In genomic region chr2:133766164-133766832, GRCh38 we compare ENCODE assay signal across 27 cellular contexts.
DNase-seq lines count a peak whose midpoint lies in the region; ATAC-seq and TF ChIP-seq lines count a peak whose summit lies in the region.
"Had no signal": no experiment of that assay in that cellular context is flagged by ENCODE, and none has a peak within 500 bp of the region (broad histone marks: within the 10 kb centered on the region; RNA-seq: fewer than 3 reads in every experiment).

No MANE protein-coding gene starts in this region.

- H2AFZ ChIP-seq in IMR-90 (replicated peaks; ENCODE audit: low read length, poor library complexity), result no peak overlapping the region

- no peak overlapping the region for H2AK9ac ChIP-seq in IMR-90 (replicated peaks; ENCODE audit: low read depth, low read length, poor library complexity)

- intact Hi-C loops in IMR-90 (cut with micrococcal nuclease), result no loop called here
- intact Hi-C loops in heart left ventricle (cut with DNase I), result loop anchor here in 3 of 10 donors (5.0 kb wide), 2 partner anchors 89 to 189 kb away; no protein-coding TSS in a partner anchor
- intact Hi-C loops in left lung (cut with DNase I), result no loop called here

- no peak overlapping the region for H3K4me3 Mint-ChIP-seq in activated T-cell treated with anti-CD3 and anti-CD28 coated beads, Interleukin-2, amount 50 U/mL, for 4 hours
- H3K4me3 Mint-ChIP-seq: activated CD8-positive, alpha-beta T cell treated with anti-CD3 and anti-CD28 coated beads, Interleukin-2, amount 10 ng/mL, durations not matched to agents 7 days and 5 days; activated naive CD4-positive, alpha-beta T cell treated with anti-CD3 and anti-CD28 coated beads, Interleukin-2, amount 50 U/mL, for 24 hours; CD14-positive monocyte; mesothelial cell of epicardium; stimulated activated memory B cell treated with anti-CD40 and anti-IgM and Interleukin-4, amounts not matched to agents 10 μg/mL and 1 μg/mL and 100 μg/mL, for 72 hours had no signal

- peak overlapping the region; percentile 93; the same call in 2 of the 3 replicates for H2BK15ac ChIP-seq in IMR-90 (ENCODE audit: low read depth, low read length)

- POLR2A ChIA-PET in IMR-90 (lab: Charles Lee; ENCODE audit: unreplicated experiment), result interaction anchor here (0.6 kb wide), 1 partner anchor 95 kb away, joined by 3 read pairs; no protein-coding TSS in a partner anchor

- no peaks in the 10 kb centered on the region for H3K27me3 Mint-ChIP-seq in activated T-cell treated with anti-CD3 and anti-CD28 coated beads, Interleukin-2, amount 50 U/mL, for 4 hours (ENCODE audit: low read depth)
- H3K27me3 Mint-ChIP-seq: stimulated activated memory B cell treated with anti-CD40 and anti-IgM and Interleukin-4, amounts not matched to agents 10 μg/mL and 1 μg/mL and 100 μg/mL, for 72 hours had no signal

- H3K9me3 Mint-ChIP-seq in activated T-cell treated with anti-CD3 and anti-CD28 coated beads, Interleukin-2, amount 50 U/mL, for 4 hours, result no peaks in the 10 kb centered on the region
- H3K9me3 Mint-ChIP-seq: stimulated activated memory B cell treated with anti-CD40 and anti-IgM and Interleukin-4, amounts not matched to agents 10 μg/mL and 1 μg/mL and 100 μg/mL, for 72 hours had no signal

- no peaks in the 10 kb centered on the region for H3K4me1 Mint-ChIP-seq in activated T-cell treated with anti-CD3 and anti-CD28 coated beads, Interleukin-2, amount 50 U/mL, for 4 hours (ENCODE audit: low read depth)
- H3K4me1 Mint-ChIP-seq: activated naive CD4-positive, alpha-beta T cell treated with anti-CD3 and anti-CD28 coated beads, Interleukin-2, amount 50 U/mL, for 24 hours; CD14-positive monocyte; mesothelial cell of epicardium; stimulated activated memory B cell treated with anti-CD40 and anti-IgM and Interleukin-4, amounts not matched to agents 10 μg/mL and 1 μg/mL and 100 μg/mL, for 72 hours had no signal

- H3K36me3 ChIP-seq in IMR-90 (ENCODE audit: control insufficient read depth, insufficient read depth, low read length) (no peaks in the 10 kb centered on the region), heart left ventricle (no peaks in the 10 kb centered on the region), left lung (no peaks in the 10 kb centered on the region), SJCRH30 (no peaks in the 10 kb centered on the region)
- H3K36me3 ChIP-seq: colonic mucosa, gastrocnemius medialis, upper lobe of right lung, WERI-Rb-1 had no signal

- no peak for TF ChIP-seq CTCF in IMR-90 (conservative IDR thresholded peaks at IDR 0.05; ENCODE audit: low read depth, low read length)
- no peak for TF ChIP-seq CTCF in heart left ventricle (IDR thresholded peaks at IDR 0.05)
- no peak for TF ChIP-seq CTCF in left lung (IDR thresholded peaks at IDR 0.05)

- peak overlapping the region; percentile 53; the same call in 1 of the 2 replicates for H3K18ac ChIP-seq in IMR-90 (ENCODE audit: low read depth, low read length)

- peaks cover 7% of the 10 kb centered on the region; the same call in 1 of the 2 replicates for H3K9me1 ChIP-seq in IMR-90 (ENCODE audit: insufficient read depth, low read length)

- H3K36me3 Mint-ChIP-seq in activated T-cell treated with anti-CD3 and anti-CD28 coated beads, Interleukin-2, amount 50 U/mL, for 4 hours (ENCODE audit: insufficient read depth), result no peaks in the 10 kb centered on the region
- H3K36me3 Mint-ChIP-seq: activated naive CD4-positive, alpha-beta T cell treated with anti-CD3 and anti-CD28 coated beads, Interleukin-2, amount 50 U/mL, for 24 hours; CD14-positive monocyte; mesothelial cell of epicardium; stimulated activated memory B cell treated with anti-CD40 and anti-IgM and Interleukin-4, amounts not matched to agents 10 μg/mL and 1 μg/mL and 100 μg/mL, for 72 hours had no signal

- H3K23ac ChIP-seq in IMR-90 (ENCODE audit: low read depth, low read length), result no peak overlapping the region

- H4K8ac ChIP-seq in IMR-90 (ENCODE audit: low read depth in 2 of 2, low read length in 2 of 2), result peak overlapping the region; percentile 39 to 78

- H4K91ac ChIP-seq in IMR-90 (ENCODE audit: insufficient read depth, low read depth, low read length), result peak overlapping the region; percentile 68; the same call in 1 of the 2 replicates

- no peak overlapping the region for H3K4me2 ChIP-seq in IMR-90 (ENCODE audit: low read depth, low read length)
- H3K4me2 ChIP-seq: KMS-11 had no signal

- peak overlapping the region; percentile 9 for H2BK5ac ChIP-seq in IMR-90 (ENCODE audit: low read depth, low read length, poor library complexity, severe bottlenecking)

- peak overlapping the region; percentile 69; the same call in 1 of the 2 replicates for H2AK5ac ChIP-seq in IMR-90 (ENCODE audit: low read depth, low read length)

- 0 out of 2 replicates have a peak overlapping the region, but pooled peaks have one; percentile 40 for H3K27ac ChIP-seq in IMR-90 (ENCODE audit: insufficient read depth, low read length)
- H3K27ac ChIP-seq in heart left ventricle, result peak overlapping the region in 11 of 12 donors; percentile 20 to 80 (median 68)
- no peak overlapping the region for H3K27ac ChIP-seq in left lung
- peak overlapping the region; percentile 17 for H3K27ac ChIP-seq in substantia nigra (ENCODE audit: low read depth, low read length, poor library complexity, severe bottlenecking)
- no peak overlapping the region for H3K27ac ChIP-seq in SJCRH30
- H3K27ac ChIP-seq: colonic mucosa, gastrocnemius medialis, HL-60, KMS-11, skin epidermis, upper lobe of right lung, WERI-Rb-1 had no signal

- H3K79me1 ChIP-seq in IMR-90 (ENCODE audit: low read depth in 1 of 2, low read length in 2 of 2), result no peaks in the 10 kb centered on the region

- no peak for TF ChIP-seq RAD21 in IMR-90 (IDR thresholded peaks at IDR 0.05; ENCODE audit: low read length)

- no TSS peak for BruUV-seq in IMR-90 (replicated peaks; lab: Mats Ljungman, UMichigan)

- dilution Hi-C loops in IMR-90 (cut with HindIII; ENCODE audit: low sequenced_read_pairs, unreplicated experiment), result no loop called here

- H3K14ac ChIP-seq in IMR-90 (replicated peaks; ENCODE audit: low read depth, low read length), result peak overlapping the region; percentile 87; the same call in 1 of the 2 replicates

- H3K9me3 ChIP-seq in IMR-90 (ENCODE audit: control insufficient read depth, insufficient read depth, low read length) (peaks cover 4% of the 10 kb centered on the region; the same call in 1 of the 2 replicates), heart left ventricle (peaks cover 0 to 4% (median 0%) of the 10 kb centered on the region in 12 donors), left lung (no peaks in the 10 kb centered on the region), SJCRH30 (replicated peaks) (no peaks in the 10 kb centered on the region)
- H3K9me3 ChIP-seq: colonic mucosa, gastrocnemius medialis, upper lobe of right lung had no signal

- H3K4ac ChIP-seq in IMR-90 (ENCODE audit: low read depth, low read length), result peak overlapping the region; percentile 84; the same call in 1 of the 2 replicates

- H3K4me3 ChIP-seq in IMR-90 (ENCODE audit: insufficient read depth, low read depth, low read length) (no peak overlapping the region), heart left ventricle (no peak overlapping the region), left lung (no peak overlapping the region), SJCRH30 (no peak overlapping the region)
- H3K4me3 ChIP-seq: colonic mucosa, gastrocnemius medialis, skin epidermis, upper lobe of right lung had no signal

- H3K27me3 ChIP-seq in IMR-90 (ENCODE audit: control insufficient read depth, insufficient read depth, low read length) (no peaks in the 10 kb centered on the region), heart left ventricle (no peaks in the 10 kb centered on the region), left lung (no peaks in the 10 kb centered on the region), SJCRH30 (no peaks in the 10 kb centered on the region)
- H3K27me3 ChIP-seq: colonic mucosa, gastrocnemius medialis, upper lobe of right lung had no signal

- in situ Hi-C loops in IMR-90 (cut with MboI; ENCODE audit: low sequenced_read_pairs), result no loop called here

- no peak overlapping the region for H3K56ac ChIP-seq in IMR-90 (ENCODE audit: extremely low read depth, insufficient read depth, low read length)

- peak overlapping the region; percentile 84 for H2BK120ac ChIP-seq in IMR-90 (ENCODE audit: low read depth, low read length)

- CTCF ChIA-PET in IMR-90 (lab: Yijun Ruan, JAX), result no interaction called here

- TF ChIP-seq POLR2A in IMR-90 (IDR thresholded peaks at IDR 0.05; ENCODE audit: low read depth, low read length) (no peak), heart left ventricle (IDR thresholded peaks at IDR 0.05) (no peak)

- peak overlapping the region; percentile 68 for H2BK20ac ChIP-seq in IMR-90 (ENCODE audit: low read depth, low read length)

- no peak overlapping the region for H4K5ac ChIP-seq in IMR-90 (ENCODE audit: low read depth, low read length)

- no peak overlapping the region for H3K9ac ChIP-seq in IMR-90 (ENCODE audit: low read depth, low read length)
- H3K9ac ChIP-seq: KMS-11 had no signal

- H4K20me1 ChIP-seq in IMR-90 (ENCODE audit: insufficient read depth, low read length), result no peaks in the 10 kb centered on the region

- DNase-seq in IMR-90, result peak; percentile 37
- no peak for DNase-seq in heart left ventricle
- DNase-seq in left lung, result no peak
- DNase-seq in substantia nigra (lab: John Stamatoyannopoulos, UW), result no peak
- no peak for DNase-seq in SJCRH30
- DNase-seq in activated T-cell treated with anti-CD3 and anti-CD28 coated beads, Interleukin-2, amount 50 U/mL, for 4 hours, result no peak
- DNase-seq in SIG-M5 (lab: John Stamatoyannopoulos, UW), result no peak
- DNase-seq: activated CD4-positive, alpha-beta T cell treated with anti-CD3 and anti-CD28 coated beads for 4 hours; activated CD8-positive, alpha-beta T cell treated with anti-CD3 and anti-CD28 coated beads, Interleukin-2, amount 10 ng/mL, durations not matched to agents 7 days and 5 days; colonic mucosa; DND-41; effector CD4-positive, alpha-beta T cell; NCI-H1930; NCI-H526; SHP77 treated with DMSO at 0.1 percent for 48 hours; SW 1271; T-helper 9 cell; upper lobe of right lung; WERI-Rb-1 had no signal

- H3K4me1 ChIP-seq in IMR-90 (ENCODE audit: control insufficient read depth, insufficient read depth, low read length), result peaks cover 9% of the 10 kb centered on the region
- peaks cover 0 to 31% (median 11%) of the 10 kb centered on the region in 12 donors for H3K4me1 ChIP-seq in heart left ventricle
- peaks cover 0 to 2% of the 10 kb centered on the region in 2 donors for H3K4me1 ChIP-seq in left lung
- H3K4me1 ChIP-seq in SJCRH30, result no peaks in the 10 kb centered on the region
- H3K4me1 ChIP-seq: colonic mucosa, gastrocnemius medialis had no signal

- ATAC-seq in IMR-90 (ENCODE audit: low read depth) (peak; percentile 66), heart left ventricle (peak; percentile 23 to 41 (median 37)), left lung (peak; percentile 14)
- no peak for ATAC-seq in activated T-cell treated with anti-CD3 and anti-CD28 coated beads, Interleukin-2, amount 50 U/mL, for 4 hours
- ATAC-seq: activated CD8-positive, alpha-beta T cell treated with anti-CD3 and anti-CD28 coated beads, Interleukin-2, amount 10 ng/mL, durations not matched to agents 7 days and 5 days; stimulated activated memory B cell treated with anti-CD40 and anti-IgM and Interleukin-4, amounts not matched to agents 10 μg/mL and 1 μg/mL and 100 μg/mL, for 72 hours had no signal

TF ChIP-seq in IMR-90, 13 proteins besides CTCF, POLR2A, EP300 and RAD21 (continues in another document):
- TF ChIP-seq MXI1 (IDR thresholded peaks at IDR 0.05; ENCODE audit: borderline replicate concordance, low read depth, low read length) (no peak), NFE2L2 (IDR thresholded peaks at IDR 0.05; ENCODE audit: low read depth, low read length) (no peak)

Comparison
In these comparisons a context has a peak if more than half of its experiments do, and no peak if none do; other contexts are left out.
1. ATAC-seq: peak in IMR-90 (single experiment), heart left ventricle (4 of 4) and left lung (single experiment); none in activated T-cell treated with anti-CD3 and anti-CD28 coated beads, Interleukin-2, amount 50 U/mL, for 4 hours (0 of 2).
2. H3K27ac ChIP-seq: peak in IMR-90 (single experiment), heart left ventricle (11 of 12) and substantia nigra (single experiment); none in left lung (0 of 2) and SJCRH30 (single experiment).